Comparison of ENCODE assay signal across 20 cellular contexts in genomic region chr10:124263726-124264125, GRCh38.
"Had no signal": no experiment of that assay in that cellular context is flagged by ENCODE, and none has a peak within 500 bp of the region (broad histone marks: within the 10 kb centered on the region; RNA-seq: fewer than 3 reads in every experiment).

No MANE protein-coding gene starts in this region.

- H3K9me3 ChIP-seq: SK-N-SH had no signal

- DNase-seq: KBM-7, MV-4-11, NCI-H1048, NCI-H1105, NCI-H1417, NCI-H1436 treated with DMSO at 0.1 percent for 48 hours, NCI-H1694, NCI-H187 treated with DMSO at 0.1 percent for 48 hours, NCI-H2081, NCI-H2171, NCI-H226, NCI-H446, NCI-H510A, NCI-H524 treated with DMSO at 0.1 percent for 48 hours, NCI-H69, NCI-H774, RPMI8226, SHP77, SK-N-SH, SW 1271 had no signal
